ENCODE assay signal across 25 cellular contexts in the genomic region with DNA sequence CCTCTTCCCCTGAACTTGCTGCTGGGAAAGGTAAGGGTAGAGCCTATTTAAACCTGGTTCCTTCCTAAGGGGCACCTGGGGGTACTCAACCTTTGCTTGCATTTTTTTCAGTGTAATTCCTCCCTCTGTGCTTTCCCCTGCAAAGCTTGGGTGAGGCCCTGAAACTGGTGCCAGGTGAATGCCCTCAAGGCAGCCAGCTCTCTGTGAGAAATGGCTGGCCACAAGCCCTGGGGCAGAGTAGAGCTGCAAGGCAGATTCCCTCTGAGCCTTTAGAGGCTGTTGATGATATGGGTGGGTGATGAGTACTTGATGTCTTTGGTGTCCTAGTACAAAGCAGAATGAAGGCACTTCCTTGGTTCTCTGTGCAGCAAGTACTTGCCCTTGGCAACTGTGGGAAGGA.
"Had no signal": no experiment of that assay in that cellular context is flagged by ENCODE, and none has a peak within 500 bp of the region (broad histone marks: within the 10 kb centered on the region; RNA-seq: fewer than 3 reads in every experiment).

No MANE protein-coding gene starts in this region.

- H3K27ac Mint-ChIP-seq: activated CD8-positive, alpha-beta T cell treated with anti-CD3 and anti-CD28 coated beads for 36 hours; activated naive CD8-positive, alpha-beta T cell; activated T-helper 17 cell treated with anti-CD3 and anti-CD28 coated beads, Interleukin-2, amount 50 U/mL, for 72 hours; dendritic cell treated with granulocyte-macrophage colony-stimulating factor and Interleukin-4, amounts not matched to agents 40 ng/mL and 50 ng/mL, for 4 days; endodermal cell; T-helper 17 cell had no signal

- H3K36me3 Mint-ChIP-seq: activated naive CD8-positive, alpha-beta T cell had no signal

- H3K36me3 ChIP-seq: brain microvascular endothelial cell had no signal

- H3K27me3 ChIP-seq: brain microvascular endothelial cell had no signal

- H3K4me3 ChIP-seq: coronary artery, dorsolateral prefrontal cortex had no signal

- H3K9me3 Mint-ChIP-seq: activated CD8-positive, alpha-beta T cell treated with anti-CD3 and anti-CD28 coated beads for 36 hours; activated T-cell treated with anti-CD3 and anti-CD28 coated beads, Interleukin-2, amount 50 U/mL, for 4 hours; activated T-helper 17 cell treated with anti-CD3 and anti-CD28 coated beads, Interleukin-2, amount 50 U/mL, for 72 hours; central memory CD8-positive, alpha-beta T cell; dendritic cell treated with granulocyte-macrophage colony-stimulating factor and Interleukin-4, amounts not matched to agents 40 ng/mL and 50 ng/mL, for 4 days had no signal

- H3K4me3 Mint-ChIP-seq: activated CD8-positive, alpha-beta T cell treated with anti-CD3 and anti-CD28 coated beads for 36 hours; activated naive CD8-positive, alpha-beta T cell; activated T-cell treated with anti-CD3 and anti-CD28 coated beads, Interleukin-2, amount 50 U/mL, for 4 hours; activated T-helper 17 cell treated with anti-CD3 and anti-CD28 coated beads, Interleukin-2, amount 50 U/mL, for 72 hours; central memory CD8-positive, alpha-beta T cell; dendritic cell treated with granulocyte-macrophage colony-stimulating factor and Interleukin-4, amounts not matched to agents 40 ng/mL and 50 ng/mL, for 4 days; endodermal cell; T-helper 17 cell had no signal

- H3K27ac ChIP-seq: brain microvascular endothelial cell, coronary artery had no signal

- H3K4me1 Mint-ChIP-seq: activated T-helper 17 cell treated with anti-CD3 and anti-CD28 coated beads, Interleukin-2, amount 50 U/mL, for 72 hours; central memory CD8-positive, alpha-beta T cell; T-helper 17 cell had no signal

- DNase-seq: activated CD4-positive, alpha-beta T cell treated with anti-CD3 and anti-CD28 coated beads for 48 hours; activated CD4-positive, alpha-beta T cell treated with anti-CD3 and anti-CD28 coated beads, Interleukin-2, amount 50 U/mL, for 1 hour; activated CD4-positive, alpha-beta T cell treated with anti-CD3 and anti-CD28 coated beads, Interleukin-2, amount 50 U/mL, for 48 hours; activated CD8-positive, alpha-beta memory T cell treated with anti-CD3 and anti-CD28 coated beads for 24 hours; activated CD8-positive, alpha-beta T cell treated with anti-CD3 and anti-CD28 coated beads for 36 hours; activated effector memory CD4-positive, alpha-beta T cell treated with Interleukin-2 at 50 U/mL for 16 hours; activated gamma-delta T cell treated with Interleukin-2 at 50 U/mL for 16 hours; activated naive CD4-positive, alpha-beta T cell treated with anti-CD3 and anti-CD28 coated beads, Interleukin-2, amount 50 U/mL, for 16 hours; activated naive CD4-positive, alpha-beta T cell treated with Interleukin-2 at 50 U/mL for 16 hours; activated T-cell treated with anti-CD3 and anti-CD28 coated beads, Interleukin-2, amount 50 U/mL, for 4 hours; amniotic stem cell; anterior cingulate cortex; brain microvascular endothelial cell; dorsolateral prefrontal cortex; effector memory CD4-positive, alpha-beta T cell; endodermal cell; foreskin fibroblast; head of caudate nucleus; T-helper 1 cell; T-helper 17 cell had no signal

- H3K27me3 Mint-ChIP-seq: activated CD8-positive, alpha-beta T cell treated with anti-CD3 and anti-CD28 coated beads for 36 hours; activated T-helper 17 cell treated with anti-CD3 and anti-CD28 coated beads, Interleukin-2, amount 50 U/mL, for 72 hours; dendritic cell treated with granulocyte-macrophage colony-stimulating factor and Interleukin-4, amounts not matched to agents 40 ng/mL and 50 ng/mL, for 4 days had no signal
